In genomic region chr7:25985196-25985595, GRCh38 we compare ENCODE assay signal across 25 cellular contexts.
"Had no signal": no experiment of that assay in that cellular context is flagged by ENCODE, and none has a peak within 500 bp of the region (broad histone marks: within the 10 kb centered on the region; RNA-seq: fewer than 3 reads in every experiment).

No MANE protein-coding gene starts in this region.

- H3K9me3 ChIP-seq: MG63, SJSA1, SK-N-SH had no signal

- H3K4me1 ChIP-seq: SJSA1 had no signal

- FAIRE-seq: RCC 7860 had no signal

- DNase-seq: IMR-90, Karpas-422, KG1, MG63, NCI-H1092, NCI-H1105 treated with DMSO at 0.1 percent for 48 hours, NCI-H1417 treated with DMSO at 0.1 percent for 48 hours, NCI-H146, NCI-H1694 treated with DMSO at 0.1 percent for 48 hours, NCI-H1930, NCI-H2081, NCI-H2107, NCI-H226, NCI-H446, NCI-H510A, NCI-H524 treated with DMSO at 0.1 percent for 48 hours, NCI-H69, NCI-H774, Right ventricle myocardium superior, RPMI8226, SIG-M5, SK-N-SH, SW 1271 had no signal

- H3K27ac ChIP-seq: SJSA1 had no signal

- H3K4me3 ChIP-seq: MG63, SJSA1 had no signal

- H3K36me3 ChIP-seq: MG63, SJSA1 had no signal
